ENCODE assay signal across 19 cellular contexts in the genomic region with DNA sequence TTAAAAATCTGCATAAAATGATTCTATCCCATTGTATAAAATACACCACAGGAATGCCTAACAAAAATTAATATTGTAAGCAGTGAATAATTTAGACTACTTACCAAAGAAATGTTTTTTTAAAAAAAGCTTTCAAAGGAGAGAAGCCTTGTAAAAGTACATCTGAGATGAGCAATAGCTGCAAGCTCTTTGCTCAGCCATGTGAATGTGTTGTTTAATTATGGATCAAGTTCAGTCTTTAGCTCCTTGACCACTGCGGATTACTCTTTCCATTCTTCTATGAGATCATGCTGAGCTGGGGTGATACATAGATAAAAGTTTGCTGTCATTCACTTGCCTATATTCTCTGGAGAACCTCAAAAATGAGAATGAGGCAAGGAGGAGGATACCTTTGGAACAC.
"Had no signal": no experiment of that assay in that cellular context is flagged by ENCODE, and none has a peak within 500 bp of the region (broad histone marks: within the 10 kb centered on the region; RNA-seq: fewer than 3 reads in every experiment).

No MANE protein-coding gene starts in this region.

- H3K9me3 ChIP-seq: gastrocnemius medialis, mucosa of descending colon, sigmoid colon had no signal

- H3K27ac Mint-ChIP-seq: natural killer cell had no signal

- FAIRE-seq: small intestine had no signal

- H3K4me1 ChIP-seq: sigmoid colon had no signal

- H3K4me3 Mint-ChIP-seq: natural killer cell, neural crest cell had no signal

- H3K27me3 ChIP-seq: esophagus muscularis mucosa, gastrocnemius medialis, heart right ventricle, sigmoid colon had no signal

- H3K4me3 ChIP-seq: esophagus muscularis mucosa, gastrocnemius medialis, heart right ventricle, mucosa of descending colon, psoas muscle, sigmoid colon had no signal

- H3K9me3 Mint-ChIP-seq: natural killer cell had no signal

- H3K27ac ChIP-seq: epithelial cell of prostate, esophagus muscularis mucosa, gastrocnemius medialis, heart right ventricle, psoas muscle, sigmoid colon had no signal

- ATAC-seq: gastrocnemius medialis, heart right ventricle, left lobe of liver, mucosa of descending colon, natural killer cell, psoas muscle had no signal

- H3K36me3 ChIP-seq: esophagus muscularis mucosa, gastrocnemius medialis, heart right ventricle, sigmoid colon had no signal

- DNase-seq: effector memory CD4-positive, alpha-beta T cell; gastrocnemius medialis; heart right ventricle; hypothalamus; islet precursor cell; mammary epithelial cell; mucosa of descending colon; natural killer cell; occipital lobe; psoas muscle; sigmoid colon; small intestine; stimulated activated CD4-positive, alpha-beta T cell treated with anti-CD3 and anti-CD28 coated beads, Interleukin-12 subunit alpha, Interleukin-12 subunit beta, amount 100 ng/mL, for 4 hours; stimulated activated naive CD4-positive, alpha-beta T cell; trophoblast cell had no signal
